In genomic region chr10:23437987-23438546, GRCh38 we compare ENCODE assay signal across 8 cellular contexts. TPM values are rescaled to one million over a fixed set of nuclear protein-coding genes. Genes with fewer than 3 reads are reported as not detected.
DNase-seq lines count a peak whose midpoint lies in the region; ATAC-seq and TF ChIP-seq lines count a peak whose summit lies in the region.

No MANE protein-coding gene starts in this region.

- H3K9me3 Mint-ChIP-seq in CD8-positive, alpha-beta T cell = no peaks in the 10 kb centered on the region

- 94 to 95% (median 94%) methylated on average over 20 of the region's 20 CpGs for WGBS in ovary, 3 donors

- no peak for TF ChIP-seq POLR2A in Peyer's patch (IDR thresholded peaks at IDR 0.05)
- TF ChIP-seq POLR2A in ovary (IDR thresholded peaks at IDR 0.05) = no peak

- H3K9me3 ChIP-seq in CD8-positive, alpha-beta T cell (ENCODE audit: low read length) = no peaks in the 10 kb centered on the region
- H3K9me3 ChIP-seq in Peyer's patch (no peaks in the 10 kb centered on the region), ovary (no peaks in the 10 kb centered on the region)

- intact Hi-C loops in CD8-positive, alpha-beta T cell (cut with DNase I, micrococcal nuclease) = loop anchor here (2.0 to 10.0 kb wide), 11 partner anchors 75 to 1913 kb away; partner anchors contain the start of genes ARHGAP21 (in 1 of the 2), C10orf67 (in 1 of the 2), DNAJC1 (in 1 of the 2) and ENKUR (in 1 of the 2)
- intact Hi-C loops in ovary (cut with DNase I) = loop anchor here in 1 of 4 donors (10.0 kb wide), 1 partner anchor 93 kb away; the partner anchor contains the start of gene C10orf67

- peak overlapping the region; percentile 90 for H3K27ac ChIP-seq in CD8-positive, alpha-beta T cell (ENCODE audit: low read depth, low read length)
- peak overlapping the region; percentile 94 to 99 (median 96) for H3K27ac ChIP-seq in Peyer's patch
- H3K27ac ChIP-seq in epithelial cell of prostate = peak overlapping the region; percentile 70
- H3K27ac ChIP-seq in ovary = peak overlapping the region; percentile 32 to 78

- H3K4me1 ChIP-seq in CD8-positive, alpha-beta T cell (ENCODE audit: insufficient read depth, low read length) = peaks cover 28% of the 10 kb centered on the region
- peaks cover 0 to 26% (median 4%) of the 10 kb centered on the region in 4 donors for H3K4me1 ChIP-seq in Peyer's patch
- H3K4me1 ChIP-seq in ovary (ENCODE audit: insufficient read depth) = peaks cover 2% of the 10 kb centered on the region

- no peak for ATAC-seq in CD8-positive, alpha-beta T cell
- ATAC-seq in HG03045 (IDR thresholded peaks at IDR 0.05; ENCODE audit: unreplicated experiment) = no peak

- TF ChIP-seq EP300 in ovary (IDR thresholded peaks at IDR 0.05) = no peak

- H3K27me3 ChIP-seq in CD8-positive, alpha-beta T cell (ENCODE audit: insufficient read depth, low read length) = no peaks in the 10 kb centered on the region
- H3K27me3 ChIP-seq in Peyer's patch (no peaks in the 10 kb centered on the region), ovary (no peaks in the 10 kb centered on the region)

- DNase-seq in CD8-positive, alpha-beta T cell = no peak
- DNase-seq in Peyer's patch (no peak), epithelial cell of prostate (ENCODE audit: low read depth, low spot score) (no peak), ovary (peak in 2 of 5 donors; percentile 37 to 42), NCI-H748 treated with DMSO at 0.1 percent for 48 hours (lab: John Stamatoyannopoulos, UW) (no peak), NCI-H1417 (lab: John Stamatoyannopoulos, UW) (no peak)
- no peak for DNase-seq in effector CD4-positive, alpha-beta T cell

- CTCF ChIA-PET in CD8-positive, alpha-beta T cell (lab: Charles Lee) = interaction anchor here (0.7 to 1.5 kb wide), 2 partner anchors 96 to 102 kb away, joined by 3 read pairs; no protein-coding TSS in a partner anchor

- H3K36me3 ChIP-seq in CD8-positive, alpha-beta T cell (ENCODE audit: insufficient read depth, low read length) = no peaks in the 10 kb centered on the region
- H3K36me3 ChIP-seq in Peyer's patch (peaks cover 0 to under 1% (median 0%) of the 10 kb centered on the region in 3 donors), ovary (no peaks in the 10 kb centered on the region)

- POLR2A ChIA-PET in CD8-positive, alpha-beta T cell (lab: Charles Lee) = interaction anchor here (0.6 to 3.0 kb wide), 9 partner anchors 9 to 1287 kb away, joined by 3 to 9 read pairs (median 3); no protein-coding TSS in a partner anchor

- peak overlapping the region; percentile 77 for H3K4me3 ChIP-seq in CD8-positive, alpha-beta T cell (ENCODE audit: low read depth, low read length)
- H3K4me3 ChIP-seq in Peyer's patch (peak overlapping the region; percentile 86 to 99 (median 90)), ovary (peak overlapping the region; percentile 43)

- peak overlapping the region; percentile 82 for H3K4me3 Mint-ChIP-seq in CD8-positive, alpha-beta T cell

- H3K27me3 Mint-ChIP-seq in CD8-positive, alpha-beta T cell (ENCODE audit: low read depth) = no peaks in the 10 kb centered on the region

- peaks cover 33% of the 10 kb centered on the region for H3K4me1 Mint-ChIP-seq in CD8-positive, alpha-beta T cell (ENCODE audit: low read depth)

- H3K36me3 Mint-ChIP-seq in CD8-positive, alpha-beta T cell = peaks cover 17% of the 10 kb centered on the region

- no peak for TF ChIP-seq CTCF in CD8-positive, alpha-beta T cell (IDR thresholded peaks at IDR 0.05)
- TF ChIP-seq CTCF in Peyer's patch (IDR thresholded peaks at IDR 0.05) (no peak), ovary (IDR thresholded peaks at IDR 0.05) (no peak)

- H3K27ac Mint-ChIP-seq in CD8-positive, alpha-beta T cell = peak overlapping the region; percentile 91

RNA-seq across cellular contexts. Expression of gene OTUD1, which starts 0.8 kb away (rescaled TPM):
- 10 to 100 TPM; 78.9 to 81.3 TPM for total RNA-seq in CD8-positive, alpha-beta T cell
- total RNA-seq in Peyer's patch (10 to 100 TPM in 1 of 4 donors, 1 to 10 TPM in 3; 5.8 to 11.2 (median 8.3) TPM), ovary (10 to 100 TPM; 13.3 to 23.9 (median 19.9) TPM)
- polyA plus RNA-seq in ovary = 10 to 100 TPM; 14.5 to 16.3 TPM
